In the genomic region with DNA sequence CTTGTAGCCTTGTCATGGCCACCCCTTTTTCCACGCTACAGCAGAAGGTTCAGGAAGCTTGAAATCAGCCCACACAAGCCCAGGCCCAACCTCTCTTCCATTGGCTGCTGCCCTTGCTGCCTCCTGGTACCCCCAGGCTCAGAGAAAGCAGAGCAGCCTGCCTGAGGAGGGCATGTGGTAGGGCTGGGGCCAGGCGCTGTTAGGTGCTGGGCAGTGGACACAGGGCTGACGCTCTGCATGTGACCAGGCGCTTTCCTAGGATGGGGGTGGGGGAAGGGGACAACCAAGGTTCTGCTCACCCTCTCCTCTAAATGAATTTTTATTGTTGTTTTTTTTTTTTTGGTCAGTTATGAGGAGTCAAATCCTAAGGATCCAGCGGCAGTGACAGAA, we compare ENCODE assay signal across 8 cellular contexts. TPM values are rescaled to one million over a fixed set of nuclear protein-coding genes. Genes with fewer than 3 reads are reported as not detected.
DNase-seq lines count a peak whose midpoint lies in the region; ATAC-seq and TF ChIP-seq lines count a peak whose summit lies in the region.

No MANE protein-coding gene starts in this region.

- ATAC-seq in GM23338 (no peak), gastroesophageal sphincter (no peak), aorta (ENCODE audit: low FRiP score) (no peak), HG03354 (IDR thresholded peaks at IDR 0.05; ENCODE audit: poor library complexity, severe bottlenecking, unreplicated experiment) (no peak), HG03439 (IDR thresholded peaks at IDR 0.05; ENCODE audit: unreplicated experiment) (no peak)

- no peak for TF ChIP-seq POLR2A in gastroesophageal sphincter (IDR thresholded peaks at IDR 0.05)

- no peaks in the 10 kb centered on the region for H3K27me3 ChIP-seq in GM23338 (ENCODE audit: insufficient read depth)
- no peaks in the 10 kb centered on the region for H3K27me3 ChIP-seq in gastroesophageal sphincter
- no peaks in the 10 kb centered on the region for H3K27me3 ChIP-seq in smooth muscle cell (ENCODE audit: low read depth)
- no peaks in the 10 kb centered on the region for H3K27me3 ChIP-seq in aorta (ENCODE audit: control insufficient read depth in 1 of 2, insufficient read depth in 2 of 2, low read length in 1 of 2)

- H3K4me3 ChIP-seq in GM23338 (no peak overlapping the region), SK-N-MC (no peak overlapping the region), gastroesophageal sphincter (no peak overlapping the region), smooth muscle cell (no peak overlapping the region), aorta (ENCODE audit: low read length in 2 of 2) (no peak overlapping the region)

- peaks cover 83% of the 10 kb centered on the region for H3F3A ChIP-seq in GM23338 (replicated peaks; ENCODE audit: low read depth)
- H3F3A ChIP-seq in smooth muscle cell (ENCODE audit: low read depth), result peaks cover 79% of the 10 kb centered on the region

- H3K4me3 Mint-ChIP-seq in GM23338, result no peak overlapping the region

- H3K9me3 ChIP-seq in SK-N-MC (ENCODE audit: low read depth, low read length) (no peaks in the 10 kb centered on the region), gastroesophageal sphincter (no peaks in the 10 kb centered on the region), smooth muscle cell (replicated peaks; ENCODE audit: low read depth) (no peaks in the 10 kb centered on the region), aorta (ENCODE audit: control insufficient read depth, low read length) (no peaks in the 10 kb centered on the region)

- peak overlapping the region; percentile 82; the same call in 1 of the 2 replicates for H3K27ac Mint-ChIP-seq in GM23338

- peak overlapping the region; percentile 77 for H3K27ac ChIP-seq in GM23338 (ENCODE audit: low read depth)
- H3K27ac ChIP-seq in SK-N-MC, result 0 out of 2 replicates have a peak overlapping the region, but pooled peaks have one; percentile 48
- H3K27ac ChIP-seq in gastroesophageal sphincter, result peak overlapping the region; percentile 55 to 98 (median 88)
- peak overlapping the region; percentile 83 for H3K27ac ChIP-seq in smooth muscle cell (ENCODE audit: low read depth)
- H3K27ac ChIP-seq in aorta (ENCODE audit: low read depth in 1 of 2, low read length in 2 of 2), result no peak overlapping the region

- no peak overlapping the region for H3K9ac ChIP-seq in SK-N-MC (ENCODE audit: insufficient read length)
- H3K9ac ChIP-seq in smooth muscle cell (ENCODE audit: low read depth), result no peak overlapping the region

- H2AFZ ChIP-seq in GM23338, result no peak overlapping the region
- H2AFZ ChIP-seq in smooth muscle cell (ENCODE audit: low read depth), result no peak overlapping the region

- H3K4me1 Mint-ChIP-seq in GM23338, result peaks cover 63% of the 10 kb centered on the region

- H3K4me2 ChIP-seq in GM23338 (peak overlapping the region; percentile 72), smooth muscle cell (no peak overlapping the region)

- DNase-seq in GM23338 (ENCODE audit: low spot score), result no peak
- no peak for DNase-seq in SK-N-MC (ENCODE audit: low read depth, low spot score)
- DNase-seq in smooth muscle cell (lab: John Stamatoyannopoulos, UW; ENCODE audit: unreplicated experiment), result no peak
- no peak for DNase-seq in DMS153 (lab: John Stamatoyannopoulos, UW)
- DNase-seq in aorta, result no peak

- peaks cover 7% of the 10 kb centered on the region; the same call in 2 of the 3 replicates for H3K9me3 Mint-ChIP-seq in GM23338

- H3K4me1 ChIP-seq in GM23338 (ENCODE audit: insufficient read depth) (peaks cover 72% of the 10 kb centered on the region), gastroesophageal sphincter (peaks cover 0 to 60% (median 22%) of the 10 kb centered on the region in 3 donors), smooth muscle cell (ENCODE audit: low read depth) (peaks cover 12% of the 10 kb centered on the region), aorta (ENCODE audit: control insufficient read depth in 1 of 2, insufficient read depth in 2 of 2, low read length in 2 of 2) (no peaks in the 10 kb centered on the region)

- H3K9me2 ChIP-seq in GM23338 (ENCODE audit: insufficient read depth), result no peaks in the 10 kb centered on the region

- H3K79me2 ChIP-seq in GM23338 (replicated peaks; ENCODE audit: insufficient read depth) (no peaks in the 10 kb centered on the region), smooth muscle cell (ENCODE audit: low read depth) (no peaks in the 10 kb centered on the region)

- intact Hi-C loops in aorta (cut with DNase I), result loop anchor here in 1 of 2 donors (2.0 kb wide), 1 partner anchor 44 kb away; no protein-coding TSS in a partner anchor

- H3K36me3 ChIP-seq in GM23338 (ENCODE audit: insufficient read depth) (peaks cover 18% of the 10 kb centered on the region), SK-N-MC (ENCODE audit: insufficient read depth, low read length) (peaks cover 7% of the 10 kb centered on the region; the same call in 1 of the 2 replicates), gastroesophageal sphincter (peaks cover 0 to 58% of the 10 kb centered on the region in 2 donors), smooth muscle cell (ENCODE audit: low read depth) (no peaks in the 10 kb centered on the region), aorta (ENCODE audit: control insufficient read depth in 1 of 2, insufficient read depth in 2 of 2, low read length in 1 of 2) (no peaks in the 10 kb centered on the region)

- H3K36me3 Mint-ChIP-seq in GM23338 (ENCODE audit: low read depth), result peaks cover 58% of the 10 kb centered on the region

- H3K27me3 Mint-ChIP-seq in GM23338 (ENCODE audit: insufficient read depth, low read depth, poor library complexity), result peaks cover 64% of the 10 kb centered on the region

- 40 to 80% methylated on average over 1 to 3 of the region's 5 CpGs for WGBS in gastroesophageal sphincter (ENCODE audit: low coverage in 1 of 2), 2 donors
- 88% methylated on average over 5 of the region's 5 CpGs for WGBS in smooth muscle cell (ENCODE audit: low lambda C conversion rate)
- WGBS in aorta, 2 donors, result 63 to 79% methylated on average over 5 of the region's 5 CpGs

- TF ChIP-seq EP300 in gastroesophageal sphincter (IDR thresholded peaks at IDR 0.05), result no peak

- H4K20me1 ChIP-seq in GM23338 (replicated peaks; ENCODE audit: insufficient read depth), result peaks cover 29% of the 10 kb centered on the region
- H4K20me1 ChIP-seq in smooth muscle cell (ENCODE audit: low read depth), result no peaks in the 10 kb centered on the region

- TF ChIP-seq CTCF in GM23338 (conservative IDR thresholded peaks at IDR 0.05; ENCODE audit: low read depth in 2 of 2) (no peak), gastroesophageal sphincter (IDR thresholded peaks at IDR 0.05) (no peak), smooth muscle cell (IDR thresholded peaks at IDR 0.05; ENCODE audit: borderline replicate concordance, insufficient read depth, poor library complexity, severe bottlenecking) (no peak)

TF ChIP-seq in GM23338, 12 proteins besides CTCF, POLR2A, EP300 and RAD21 (continues in another document):
- TF ChIP-seq CREB1 (CRISPR knock-in tag; IDR thresholded peaks at IDR 0.05; ENCODE audit: low read depth), result no peak
- TF ChIP-seq NANOG (IDR thresholded peaks at IDR 0.05; ENCODE audit: borderline replicate concordance), result no peak
- no peak for TF ChIP-seq EZH2phosphoT487 (IDR thresholded peaks at IDR 0.05; ENCODE audit: unreplicated experiment)
- no peak for TF ChIP-seq ZNF114 (CRISPR knock-in tag; IDR thresholded peaks at IDR 0.05)
- TF ChIP-seq ZNF331 (CRISPR knock-in tag; IDR thresholded peaks at IDR 0.05; ENCODE audit: low read depth), result no peak
- TF ChIP-seq ETS1 (IDR thresholded peaks at IDR 0.05), result no peak

RNA-seq across cellular contexts. Expression of gene ID1, which starts 36.3 kb away (rescaled TPM):
- 452 and 479 TPM in 2 replicates for total RNA-seq in GM23338 (2014; rRNA removed; shearing (Covaris generic))
- polyA plus RNA-seq in GM23338 (2016; fragmentation: Nextera tagmentation; extraction: Ambion mirVana) (221 and 224 TPM in 2 replicates), smooth muscle cell (87.6 and 182 TPM in 2 replicates), aorta (100 to 1,000 TPM; 163 to 382 TPM)
- total RNA-seq in gastroesophageal sphincter (100 to 1,000 TPM; 221 to 714 (median 372) TPM), smooth muscle cell (396 and 414 TPM in 2 replicates), aorta (100 to 1,000 TPM; 170 to 396 TPM)

RNA-seq across cellular contexts. Expression of gene HM13, which starts 54.5 kb away (rescaled TPM):
- 103 and 126 TPM in 2 replicates for total RNA-seq in GM23338 (2014; rRNA removed; shearing (Covaris generic))
- polyA plus RNA-seq in GM23338 (2016; fragmentation: Nextera tagmentation; extraction: Ambion mirVana) (147 and 150 TPM in 2 replicates), smooth muscle cell (336 and 397 TPM in 2 replicates), aorta (100 to 1,000 TPM in 1 of 2 donors, 10 to 100 TPM in 1; 41.8 to 108 TPM)
- total RNA-seq in gastroesophageal sphincter (10 to 100 TPM; 39.1 to 55.9 (median 44.8) TPM), smooth muscle cell (165 and 210 TPM in 2 replicates), aorta (100 to 1,000 TPM; 136 to 139 TPM)

Comparison
In these comparisons a context has a peak if more than half of its experiments do, and no peak if none do; other contexts are left out.
1. H3K27ac ChIP-seq: peak in GM23338 (single experiment), SK-N-MC (single experiment), gastroesophageal sphincter (4 of 4) and smooth muscle cell (single experiment); none in aorta (0 of 2).